In the genomic region with DNA sequence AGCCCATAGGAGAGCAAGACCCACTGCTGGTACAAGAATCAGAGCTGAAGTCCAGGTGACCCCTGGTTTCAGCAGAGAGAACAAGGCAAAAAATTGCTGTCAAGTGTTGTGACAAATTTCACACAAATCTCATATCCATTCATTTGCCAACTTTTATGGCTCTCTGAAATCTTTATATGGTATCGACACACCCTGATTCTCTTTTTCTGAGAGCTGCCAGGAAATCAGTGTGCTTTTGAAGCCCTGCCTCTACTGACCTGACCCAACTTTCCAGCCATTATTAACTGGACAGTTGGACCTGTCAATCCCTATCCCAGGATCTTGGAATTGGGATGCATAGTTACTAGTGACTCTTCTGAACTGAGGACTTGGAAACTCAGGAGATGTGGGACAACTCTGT, we compare ENCODE assay signal across 25 cellular contexts.
"Had no signal": no experiment of that assay in that cellular context is flagged by ENCODE, and none has a peak within 500 bp of the region (broad histone marks: within the 10 kb centered on the region; RNA-seq: fewer than 3 reads in every experiment).

No MANE protein-coding gene starts in this region.

- H3K4me2 ChIP-seq: neural progenitor cell had no signal

- H3K27me3 ChIP-seq: neural progenitor cell, pancreas, right lobe of liver, sigmoid colon, suprapubic skin, testis, tibial artery, transverse colon, upper lobe of right lung, uterus had no signal

- ATAC-seq: naive thymus-derived CD4-positive, alpha-beta T cell; natural killer cell; pancreas; psoas muscle; right cardiac atrium; stimulated activated naive CD8-positive, alpha-beta T cell treated with anti-CD3 and anti-CD28 coated beads, Interleukin-15, amount 100 ng/mL, for 72 hours; stimulated activated naive CD8-positive, alpha-beta T cell treated with anti-CD3 and anti-CD28 coated beads, Interleukin-15, Interleukin-2, amounts not matched to agents 100 U/mL and 50 U/mL, for 24 hours; upper lobe of right lung had no signal

- DNase-seq: naive thymus-derived CD4-positive, alpha-beta T cell; natural killer cell; occipital lobe; pancreas; psoas muscle; right cardiac atrium; right lobe of liver; sigmoid colon; small intestine; stimulated activated CD4-positive, alpha-beta T cell treated with anti-CD3 and anti-CD28 coated beads, Interleukin-15, amount 100 ng/mL, for 24 hours; stimulated activated CD4-positive, alpha-beta T cell treated with anti-CD3 and anti-CD28 coated beads, Interleukin-2, amount 100 ng/mL, for 24 hours; stimulated activated CD4-positive, alpha-beta T cell treated with anti-CD3 and anti-CD28 coated beads, Interleukin-2, amount 100 ng/mL, for 48 hours; stimulated activated CD4-positive, alpha-beta T cell treated with anti-CD3 and anti-CD28 coated beads, Interleukin-4, amount 100 ng/mL, for 24 hours; stimulated activated CD8-positive, alpha-beta memory T cell treated with anti-CD3 and anti-CD28 coated beads, Interleukin-4, amount 100 ng/mL, for 48 hours; stimulated activated naive CD4-positive, alpha-beta T cell; stimulated activated naive CD8-positive, alpha-beta T cell treated with anti-CD3 and anti-CD28 coated beads, Interleukin-15, amount 100 ng/mL, for 72 hours; stimulated activated naive CD8-positive, alpha-beta T cell treated with anti-CD3 and anti-CD28 coated beads, Interleukin-15, Interleukin-2, amounts not matched to agents 100 U/mL and 50 U/mL, for 24 hours; substantia nigra; testis; tibial artery; transverse colon; upper lobe of right lung; uterus had no signal

- H2AFZ ChIP-seq: neural progenitor cell had no signal

- H3K4me1 ChIP-seq: neural progenitor cell, pancreas, psoas muscle, sigmoid colon, testis, upper lobe of right lung, uterus had no signal

- H3K27ac ChIP-seq: neural progenitor cell, pancreas, psoas muscle, right lobe of liver, sigmoid colon, suprapubic skin, testis, tibial artery, transverse colon, upper lobe of right lung, uterus had no signal

- H3K36me3 ChIP-seq: neural progenitor cell, pancreas, right lobe of liver, sigmoid colon, suprapubic skin, tibial artery, transverse colon, upper lobe of right lung, uterus had no signal

- H3K9me3 ChIP-seq: pancreas, psoas muscle, right lobe of liver, sigmoid colon, suprapubic skin, testis, tibial artery, transverse colon, upper lobe of right lung, uterus had no signal

- H3K4me3 ChIP-seq: neural progenitor cell, pancreas, psoas muscle, right lobe of liver, sigmoid colon, suprapubic skin, testis, tibial artery, transverse colon, upper lobe of right lung, uterus had no signal
